14 cellular contexts compared by ENCODE assay signal in the genomic region with DNA sequence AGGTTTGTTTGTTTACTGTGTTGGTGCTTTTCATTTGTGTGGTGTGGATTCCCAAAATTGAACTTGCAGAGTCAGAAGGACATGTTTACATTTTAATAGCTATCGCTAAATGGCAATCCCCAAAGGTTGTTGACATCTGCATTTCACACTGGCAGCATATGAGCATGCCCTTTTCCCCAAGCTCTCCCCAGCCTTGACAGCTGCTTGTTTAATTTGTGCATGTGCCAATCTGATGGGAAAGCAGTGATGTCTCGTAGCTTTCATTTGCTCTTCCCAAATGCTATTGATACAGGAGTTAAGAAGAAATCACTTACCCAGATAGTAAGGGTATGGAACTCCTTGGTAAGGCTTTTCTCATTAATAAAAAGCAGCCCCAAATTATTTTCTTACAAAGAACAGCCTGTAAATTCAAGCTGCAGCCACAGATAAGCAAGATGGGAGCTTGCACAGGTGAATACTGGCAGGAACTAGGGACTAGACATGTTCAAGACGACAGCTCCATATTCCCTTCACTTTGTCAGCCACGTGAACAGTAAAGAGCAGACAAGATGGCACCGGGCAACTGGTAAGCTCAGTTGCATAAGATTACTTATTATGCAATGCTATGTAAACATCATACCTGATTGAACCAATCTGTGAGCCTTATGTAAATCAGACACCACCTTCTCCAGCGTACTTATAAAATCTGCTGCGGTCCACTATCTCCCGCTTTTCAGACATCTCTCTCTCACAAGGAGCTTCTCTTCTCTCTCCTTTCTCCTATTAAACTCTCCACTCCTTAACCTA.
"Had no signal": no experiment of that assay in that cellular context is flagged by ENCODE, and none has a peak within 500 bp of the region (broad histone marks: within the 10 kb centered on the region; RNA-seq: fewer than 3 reads in every experiment).

No MANE protein-coding gene starts in this region.

- H3K9me3 ChIP-seq: thoracic aorta had no signal

- H3K27me3 ChIP-seq: esophagus muscularis mucosa, stomach had no signal

- H3K4me1 ChIP-seq: esophagus muscularis mucosa, left lung, parathyroid adenoma, stomach had no signal

- H3K36me3 ChIP-seq: esophagus muscularis mucosa, left lung, stomach, thoracic aorta had no signal

- DNase-seq: activated CD4-positive, CD25-positive, alpha-beta regulatory T cell treated with anti-CD3 and anti-CD28 coated beads, Interleukin-2, amount 50 U/mL, for 72 hours; activated naive CD8-positive, alpha-beta T cell treated with anti-CD3 and anti-CD28 coated beads, Interleukin-2, amount 10 ng/mL, durations not matched to agents 7 days and 5 days; cortex of kidney; effector CD4-positive, alpha-beta T cell; left lung; mucosa of descending colon; naive thymus-derived CD4-positive, alpha-beta T cell; stimulated activated CD4-positive, alpha-beta T cell treated with anti-CD3 and anti-CD28 coated beads, Interleukin-12 subunit alpha, Interleukin-12 subunit beta, amount 100 ng/mL, for 4 hours; stimulated activated CD4-positive, alpha-beta T cell treated with anti-CD3 and anti-CD28 coated beads, Interleukin-2, amount 100 ng/mL, for 24 hours; stomach had no signal

- H3K27ac ChIP-seq: esophagus muscularis mucosa, left lung, parathyroid adenoma, stomach, thoracic aorta had no signal

- H3K9ac ChIP-seq: parathyroid adenoma had no signal

- FAIRE-seq: keratinocyte had no signal

- H3K79me2 ChIP-seq: parathyroid adenoma had no signal

- H3K4me3 ChIP-seq: esophagus muscularis mucosa, left lung, mucosa of descending colon, stomach, thoracic aorta had no signal

- H2AFZ ChIP-seq: parathyroid adenoma had no signal
